ENCODE assay signal across 8 cellular contexts in the genomic region with DNA sequence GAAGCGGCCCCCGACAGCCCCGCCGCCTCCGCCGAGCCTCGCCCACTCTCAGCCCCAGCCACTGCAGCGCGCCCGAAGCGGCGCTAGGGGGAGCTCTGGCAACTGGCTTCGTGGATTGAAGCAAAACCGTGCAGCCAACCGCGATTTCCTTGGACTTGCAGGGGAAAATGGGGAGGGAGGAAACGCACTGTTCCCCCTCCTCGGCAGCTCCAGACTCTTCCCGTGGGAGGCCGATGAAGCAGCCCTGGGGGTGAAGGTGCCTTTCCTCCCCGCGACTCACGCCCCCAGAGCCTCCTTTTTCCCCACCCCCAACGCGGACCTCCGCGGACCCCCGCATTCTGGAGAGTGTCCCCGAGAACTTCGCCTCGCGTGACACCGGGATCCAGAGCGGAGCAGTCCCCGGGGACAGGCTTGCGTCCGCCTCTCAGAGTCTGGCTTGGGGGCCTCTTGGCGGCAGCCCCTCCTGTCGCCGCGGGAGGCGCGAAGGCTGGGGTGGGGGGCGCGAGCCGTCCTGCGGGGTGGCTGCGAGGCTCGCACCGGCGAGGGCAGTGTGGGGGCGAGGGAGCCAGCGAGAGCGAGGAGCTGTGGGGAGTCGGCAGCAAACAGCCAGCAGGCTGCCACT. TPM values are rescaled to one million over a fixed set of nuclear protein-coding genes. Genes with fewer than 3 reads are reported as not detected.
DNase-seq lines count a peak whose midpoint lies in the region; ATAC-seq and TF ChIP-seq lines count a peak whose summit lies in the region.

No MANE protein-coding gene starts in this region.

- peak; percentile 15 to 21 (median 18) for ATAC-seq in T-cell (replicated peaks in 1 of 4)
- peak; percentile 51 to 64 for ATAC-seq in left cardiac atrium
- no peak for ATAC-seq in GM18868 (IDR thresholded peaks at IDR 0.05; ENCODE audit: unreplicated experiment)

- H3K4me3 ChIP-seq in transverse colon = peak overlapping the region; percentile 42 to 93 (median 78)

- H3K27me3 Mint-ChIP-seq in T-cell = peaks cover 0 to 5% of the 10 kb centered on the region in 2 donors

- peak overlapping the region; percentile 31 to 39 for H3K27ac Mint-ChIP-seq in T-cell

- H3K9me3 ChIP-seq in transverse colon = no peaks in the 10 kb centered on the region

- DNase-seq in GM03348 (ENCODE audit: low spot score) = peak; percentile 90
- peak; percentile 55 for DNase-seq in NCI-H1105 (lab: John Stamatoyannopoulos, UW)
- peak; percentile 46 to 85 (median 70) for DNase-seq in T-cell
- peak; percentile 94 for DNase-seq in amniotic epithelial cell (ENCODE audit: low read depth)
- peak; percentile 91 for DNase-seq in left cardiac atrium
- peak; percentile 78 to 98 (median 90) for DNase-seq in posterior cingulate gyrus
- DNase-seq in transverse colon = peak; percentile 93

- WGBS in transverse colon (ENCODE audit: low coverage in 1 of 2), 2 donors = 2% methylated on average over 30 of the region's 55 CpGs; no CpG with 5 or more reads in 1 of the 2 donors

- H3K4me1 Mint-ChIP-seq in T-cell = peaks cover 4 to 12% (median 7%) of the 10 kb centered on the region in 3 donors

- no peak for TF ChIP-seq EP300 in transverse colon (IDR thresholded peaks at IDR 0.05; ENCODE audit: low read depth)

- H3K36me3 Mint-ChIP-seq in T-cell = no peaks in the 10 kb centered on the region

- in situ Hi-C loops in transverse colon (cut with MboI; ENCODE audit: low pct_ligation_motif_present in 1 of 4, low pct_unique_long_range_greater_than_20kb in 1 of 4, low sequenced_read_pairs in 3 of 4) = loop anchor here in 1 of 4 donors (10.0 kb wide), 1 partner anchor 321 kb away; no protein-coding TSS in a partner anchor

- no peaks in the 10 kb centered on the region for H3K9me3 Mint-ChIP-seq in T-cell

- CTCF ChIA-PET in T-cell (lab: Charles Lee) = interaction anchor here (0.6 to 1.9 kb wide), 11 partner anchors 10 to 436 kb away, joined by 3 to 13 read pairs (median 4); no protein-coding TSS in a partner anchor

- H3K27ac ChIP-seq in transverse colon = peak overlapping the region; percentile 93 to 99 (median 96)

- TF ChIP-seq POLR2A in transverse colon (IDR thresholded peaks at IDR 0.05) = peak; percentile 13

- peak overlapping the region; percentile 79 to 85 (median 84) for H3K4me3 Mint-ChIP-seq in T-cell

- intact Hi-C loops in left cardiac atrium (cut with DNase I) (loop anchor here (2.0 to 10.0 kb wide), 6 partner anchors 31 to 441 kb away; no protein-coding TSS in a partner anchor), posterior cingulate gyrus (cut with DNase I) (loop anchor here (1.0 to 2.0 kb wide), 2 partner anchors 33 to 436 kb away; no protein-coding TSS in a partner anchor), transverse colon (cut with DNase I; ENCODE audit: low total_unique reads) (loop anchor here (5.0 to 10.0 kb wide), 2 partner anchors 311 to 438 kb away; no protein-coding TSS in a partner anchor)

- no peaks in the 10 kb centered on the region for H3K27me3 ChIP-seq in transverse colon

- H3K36me3 ChIP-seq in transverse colon = no peaks in the 10 kb centered on the region

- POLR2A ChIA-PET in T-cell (lab: Charles Lee) = interaction anchor here in 1 of 2 donors (0.6 kb wide), 2 partner anchors 8 to 14 kb away, joined by 3 to 5 read pairs; no protein-coding TSS in a partner anchor

- TF ChIP-seq CTCF in transverse colon (IDR thresholded peaks at IDR 0.05) = peak; percentile 96 to 98 (median 98)

- peaks cover 7 to 36% (median 24%) of the 10 kb centered on the region in 4 donors for H3K4me1 ChIP-seq in transverse colon

RNA-seq across cellular contexts. Expression of a gene that starts 3.8 kb away (rescaled TPM):
- 1 to 10 TPM; 1.3 to 7.7 (median 6.7) TPM for total RNA-seq in T-cell
- 10 to 100 TPM in 1 of 2 donors, 1 to 10 TPM in 1; 5.4 to 13.1 TPM for total RNA-seq in left cardiac atrium
- 1 to 10 TPM; 1.8 to 6.5 (median 5.2) TPM for total RNA-seq in transverse colon
